Comparison of ENCODE assay signal across 1 cellular context in the genomic region with DNA sequence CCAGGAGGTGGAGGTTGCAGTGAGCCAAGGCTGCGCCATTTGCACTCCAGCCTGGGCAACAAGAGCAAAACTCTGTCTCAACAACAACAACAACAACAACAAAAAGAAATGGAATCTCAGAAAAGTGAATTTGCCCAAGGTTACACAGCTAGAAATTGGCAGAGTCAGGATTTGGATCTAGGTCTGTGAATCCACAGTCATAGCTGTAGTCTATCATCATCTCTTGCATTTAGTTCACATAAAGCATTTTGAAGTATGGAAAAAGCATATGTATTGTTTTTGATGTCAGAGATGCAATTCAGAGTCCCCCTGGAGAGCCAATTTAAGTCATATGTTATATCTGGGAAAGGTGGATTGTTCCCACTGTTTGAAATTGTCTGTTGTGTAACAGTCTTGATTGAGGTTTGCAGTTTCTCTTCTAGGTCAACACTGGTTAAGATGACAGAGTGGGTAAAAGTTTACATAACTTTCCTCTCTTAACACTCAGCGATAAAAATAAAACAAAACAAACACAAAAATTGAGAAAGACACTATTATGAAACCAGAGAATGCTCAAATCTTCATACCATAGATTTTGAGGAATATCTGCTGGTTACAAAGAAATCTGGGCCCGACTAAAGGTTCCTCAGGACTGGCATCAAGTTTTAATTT.
A peak's percentile ranks its signal among the peaks of the same experiment; 100 is the strongest.
TF ChIP-seq lines count a peak whose summit lies in the region.

No MANE protein-coding gene starts in this region.

TF ChIP-seq in HepG2, 621 proteins besides CTCF, POLR2A, EP300 and RAD21 (continues in another document):
- TF ChIP-seq REPIN1 (CRISPR knock-in tag; IDR thresholded peaks at IDR 0.05; ENCODE audit: borderline replicate concordance, low read depth) = peak; percentile 51; the same call in 1 of the 2 replicates
- peak; percentile 33; the same call in 1 of the 2 replicates for TF ChIP-seq DPF2 (CRISPR knock-in tag; IDR thresholded peaks at IDR 0.05; ENCODE audit: borderline replicate concordance, low read depth)
- TF ChIP-seq ZNF354B (CRISPR knock-in tag; IDR thresholded peaks at IDR 0.05) = no peak
- no peak for TF ChIP-seq TOE1 (CRISPR knock-in tag; IDR thresholded peaks at IDR 0.05)
- TF ChIP-seq RBAK (CRISPR knock-in tag; IDR thresholded peaks at IDR 0.05) = no peak
- TF ChIP-seq TFE3 (CRISPR knock-in tag; IDR thresholded peaks at IDR 0.05) = no peak
- TF ChIP-seq SOX13 (IDR thresholded peaks at IDR 0.05) = no peak
- peak in 1 of 2 experiments; percentile 86; a peak in 2 of 4 replicates for TF ChIP-seq SOX13 (CRISPR knock-in tag; conservative IDR thresholded peaks at IDR 0.05 in 1 of 2, IDR thresholded peaks at IDR 0.05 in 1 of 2)
- no peak for TF ChIP-seq ETS1 (CRISPR knock-in tag; IDR thresholded peaks at IDR 0.05)
- TF ChIP-seq TRIM24 (CRISPR knock-in tag; IDR thresholded peaks at IDR 0.05) = no peak
- no peak for TF ChIP-seq ATF1 (CRISPR knock-in tag; IDR thresholded peaks at IDR 0.05)
- no peak for TF ChIP-seq SRY (CRISPR knock-in tag; IDR thresholded peaks at IDR 0.05)
- TF ChIP-seq HES4 (CRISPR knock-in tag; IDR thresholded peaks at IDR 0.05; ENCODE audit: borderline replicate concordance) = no peak
- TF ChIP-seq JUN (CRISPR knock-in tag; IDR thresholded peaks at IDR 0.05) = no peak
- peak; percentile 79; the same call in 1 of the 2 replicates for TF ChIP-seq SOX5 (CRISPR knock-in tag; IDR thresholded peaks at IDR 0.05; ENCODE audit: borderline replicate concordance)
- no peak for TF ChIP-seq YEATS4 (CRISPR knock-in tag; IDR thresholded peaks at IDR 0.05; ENCODE audit: borderline replicate concordance)
- peak; percentile 40; the same call in 1 of the 2 replicates for TF ChIP-seq ATM (IDR thresholded peaks at IDR 0.05; ENCODE audit: borderline replicate concordance)
- TF ChIP-seq TEAD2 (CRISPR knock-in tag; IDR thresholded peaks at IDR 0.05) = no peak
- peak; percentile 61; the same call in 1 of the 2 replicates for TF ChIP-seq ZNF609 (CRISPR knock-in tag; IDR thresholded peaks at IDR 0.05; ENCODE audit: borderline replicate concordance)
- TF ChIP-seq CEBPG (CRISPR knock-in tag; IDR thresholded peaks at IDR 0.05) = peak; percentile 88
- TF ChIP-seq MIER3 (CRISPR knock-in tag; IDR thresholded peaks at IDR 0.05; ENCODE audit: borderline replicate concordance) = peak; percentile 43; the same call in 1 of the 2 replicates
- 0 out of 2 replicates have a peak, but pooled peaks have one; percentile 24 for TF ChIP-seq ZNF710 (CRISPR knock-in tag; IDR thresholded peaks at IDR 0.05; ENCODE audit: borderline replicate concordance)
- TF ChIP-seq ZNF350 (CRISPR knock-in tag; IDR thresholded peaks at IDR 0.05; ENCODE audit: borderline replicate concordance, low read depth) = no peak
- TF ChIP-seq RXRB (CRISPR knock-in tag; IDR thresholded peaks at IDR 0.05; ENCODE audit: borderline replicate concordance) = peak; percentile 90
- TF ChIP-seq ZNF646 (CRISPR knock-in tag; IDR thresholded peaks at IDR 0.05) = peak; percentile 14; the same call in 1 of the 2 replicates
- no peak for TF ChIP-seq NONO (IDR thresholded peaks at IDR 0.05)
- TF ChIP-seq NONO (CRISPR knock-in tag; conservative IDR thresholded peaks at IDR 0.05) = 0 out of 2 replicates have a peak, but pooled peaks have one; percentile 39
- TF ChIP-seq GATA4 (IDR thresholded peaks at IDR 0.05; ENCODE audit: borderline replicate concordance, low read depth) = no peak
- TF ChIP-seq, protein P1, sequence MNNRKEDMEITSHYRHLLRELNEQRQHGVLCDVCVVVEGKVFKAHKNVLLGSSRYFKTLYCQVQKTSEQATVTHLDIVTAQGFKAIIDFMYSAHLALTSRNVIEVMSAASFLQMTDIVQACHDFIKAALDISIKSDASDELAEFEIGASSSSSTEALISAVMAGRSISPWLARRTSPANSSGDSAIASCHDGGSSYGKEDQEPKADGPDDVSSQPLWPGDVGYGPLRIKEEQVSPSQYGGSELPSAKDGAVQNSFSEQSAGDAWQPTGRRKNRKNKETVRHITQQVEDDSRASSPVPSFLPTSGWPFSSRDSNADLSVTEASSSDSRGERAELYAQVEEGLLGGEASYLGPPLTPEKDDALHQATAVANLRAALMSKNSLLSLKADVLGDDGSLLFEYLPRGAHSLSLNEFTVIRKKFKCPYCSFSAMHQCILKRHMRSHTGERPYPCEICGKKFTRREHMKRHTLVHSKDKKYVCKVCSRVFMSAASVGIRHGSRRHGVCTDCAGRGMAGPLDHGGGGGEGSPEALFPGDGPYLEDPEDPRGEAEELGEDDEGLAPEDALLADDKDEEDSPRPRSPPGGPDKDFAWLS (CRISPR knock-in tag; IDR thresholded peaks at IDR 0.05; ENCODE audit: borderline replicate concordance) = no peak
- TF ChIP-seq ZNF616 (CRISPR knock-in tag; IDR thresholded peaks at IDR 0.05; ENCODE audit: low read depth) = no peak
- TF ChIP-seq, protein P2, sequence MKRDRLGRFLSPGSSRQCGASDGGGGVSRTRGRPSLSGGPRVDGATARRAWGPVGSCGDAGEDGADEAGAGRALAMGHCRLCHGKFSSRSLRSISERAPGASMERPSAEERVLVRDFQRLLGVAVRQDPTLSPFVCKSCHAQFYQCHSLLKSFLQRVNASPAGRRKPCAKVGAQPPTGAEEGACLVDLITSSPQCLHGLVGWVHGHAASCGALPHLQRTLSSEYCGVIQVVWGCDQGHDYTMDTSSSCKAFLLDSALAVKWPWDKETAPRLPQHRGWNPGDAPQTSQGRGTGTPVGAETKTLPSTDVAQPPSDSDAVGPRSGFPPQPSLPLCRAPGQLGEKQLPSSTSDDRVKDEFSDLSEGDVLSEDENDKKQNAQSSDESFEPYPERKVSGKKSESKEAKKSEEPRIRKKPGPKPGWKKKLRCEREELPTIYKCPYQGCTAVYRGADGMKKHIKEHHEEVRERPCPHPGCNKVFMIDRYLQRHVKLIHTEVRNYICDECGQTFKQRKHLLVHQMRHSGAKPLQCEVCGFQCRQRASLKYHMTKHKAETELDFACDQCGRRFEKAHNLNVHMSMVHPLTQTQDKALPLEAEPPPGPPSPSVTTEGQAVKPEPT (CRISPR knock-in tag; IDR thresholded peaks at IDR 0.05; ENCODE audit: low read depth) = no peak
- no peak for TF ChIP-seq ZNF746 (CRISPR knock-in tag; IDR thresholded peaks at IDR 0.05)
- TF ChIP-seq FOXM1 (CRISPR knock-in tag; IDR thresholded peaks at IDR 0.05) = no peak
- no peak for TF ChIP-seq CREB1 (IDR thresholded peaks at IDR 0.05)
- TF ChIP-seq CREB1 (CRISPR knock-in tag; IDR thresholded peaks at IDR 0.05) = peak; percentile 51; the same call in 1 of the 2 replicates
- no peak for TF ChIP-seq ZNF441 (CRISPR knock-in tag; IDR thresholded peaks at IDR 0.05; ENCODE audit: borderline replicate concordance)
